ENCODE assay signal across 24 cellular contexts in the genomic region with DNA sequence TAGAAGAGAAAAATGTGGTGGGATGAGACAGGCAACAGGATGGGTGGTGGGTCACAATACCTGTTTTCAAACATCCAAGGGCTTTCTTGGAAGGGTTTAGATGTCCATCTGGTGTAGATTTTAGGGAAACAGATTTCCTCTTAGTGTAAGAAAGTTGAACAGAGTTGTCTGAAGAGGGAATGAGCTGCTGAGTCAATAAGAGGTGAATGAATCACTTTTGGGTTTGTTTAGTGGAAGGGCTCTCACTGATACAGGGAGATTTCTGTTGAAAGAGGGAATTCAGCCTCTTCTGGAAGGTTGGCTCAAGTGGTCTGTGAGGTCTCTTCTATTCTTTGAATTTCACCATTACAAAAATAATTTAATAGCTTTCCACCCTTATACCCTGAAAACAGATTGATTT.
"Had no signal": no experiment of that assay in that cellular context is flagged by ENCODE, and none has a peak within 500 bp of the region (broad histone marks: within the 10 kb centered on the region; RNA-seq: fewer than 3 reads in every experiment).

No MANE protein-coding gene starts in this region.

- H3K4me3 Mint-ChIP-seq: activated CD8-positive, alpha-beta memory T cell treated with anti-CD3 and anti-CD28 coated beads, Interleukin-2, amount 10 ng/mL, durations not matched to agents 7 days and 5 days; activated CD8-positive, alpha-beta T cell treated with anti-CD3 and anti-CD28 coated beads for 36 hours; activated naive CD4-positive, alpha-beta T cell treated with anti-CD3 and anti-CD28 coated beads, Interleukin-2, amount 10 ng/mL, durations not matched to agents 7 days and 5 days; brain; mesothelial cell of epicardium; naive thymus-derived CD8-positive, alpha-beta T cell; T-helper 1 cell treated with Interleukin-12 subunit alpha and Interleukin-12 subunit beta and Interleukin-4 antibody, amounts not matched to agents 30 μg/mL and 1 μg/mL, for 36 hours had no signal

- H3K9me3 ChIP-seq: tibial artery had no signal

- H3K27me3 Mint-ChIP-seq: progenitor cell of endocrine pancreas had no signal

- H3K36me3 ChIP-seq: esophagus muscularis mucosa, left ventricle myocardium inferior, spleen, tibial artery had no signal

- DNase-seq: activated CD4-positive, alpha-beta T cell treated with anti-CD3 and anti-CD28 coated beads for 4 hours; activated CD4-positive, CD25-positive, alpha-beta regulatory T cell; activated CD8-positive, alpha-beta memory T cell treated with anti-CD3 and anti-CD28 coated beads, Interleukin-2, amount 10 ng/mL, durations not matched to agents 7 days and 5 days; activated CD8-positive, alpha-beta T cell treated with anti-CD3 and anti-CD28 coated beads for 36 hours; activated effector memory CD4-positive, alpha-beta T cell treated with anti-CD3 and anti-CD28 coated beads, Interleukin-2, amount 50 U/mL, for 16 hours; activated naive CD4-positive, alpha-beta T cell treated with anti-CD3 and anti-CD28 coated beads, Interleukin-2, amount 10 ng/mL, durations not matched to agents 7 days and 5 days; activated T-cell treated with anti-CD3 and anti-CD28 coated beads for 4 hours; anterior cingulate cortex; central memory CD4-positive, alpha-beta T cell; effector memory CD4-positive, alpha-beta T cell; kidney; left ventricle myocardium inferior; naive thymus-derived CD8-positive, alpha-beta T cell; spleen; stimulated activated CD4-positive, alpha-beta T cell treated with anti-CD3 and anti-CD28 coated beads, Interleukin-4, amount 100 ng/mL, for 24 hours; stimulated activated naive CD8-positive, alpha-beta T cell treated with anti-CD3 and anti-CD28 coated beads, Interleukin-15, Interleukin-2, amounts not matched to agents 100 U/mL and 50 U/mL, for 24 hours; T1000; tibial artery had no signal

- FAIRE-seq: endothelial cell of umbilical vein, kidney had no signal

- H3K27ac ChIP-seq: esophagus muscularis mucosa, left ventricle myocardium inferior, spleen, tibial artery had no signal

- H3K4me3 ChIP-seq: esophagus muscularis mucosa, left ventricle myocardium inferior, spleen, tibial artery had no signal

- H3K27ac Mint-ChIP-seq: activated CD8-positive, alpha-beta memory T cell treated with anti-CD3 and anti-CD28 coated beads, Interleukin-2, amount 10 ng/mL, durations not matched to agents 7 days and 5 days; activated CD8-positive, alpha-beta T cell treated with anti-CD3 and anti-CD28 coated beads for 36 hours; activated naive CD4-positive, alpha-beta T cell treated with anti-CD3 and anti-CD28 coated beads, Interleukin-2, amount 10 ng/mL, durations not matched to agents 7 days and 5 days; mesothelial cell of epicardium; naive thymus-derived CD8-positive, alpha-beta T cell; T-helper 1 cell treated with Interleukin-12 subunit alpha and Interleukin-12 subunit beta and Interleukin-4 antibody, amounts not matched to agents 30 μg/mL and 1 μg/mL, for 36 hours had no signal

- H3K9me3 Mint-ChIP-seq: activated CD8-positive, alpha-beta T cell treated with anti-CD3 and anti-CD28 coated beads for 36 hours; activated naive CD4-positive, alpha-beta T cell treated with anti-CD3 and anti-CD28 coated beads, Interleukin-2, amount 10 ng/mL, durations not matched to agents 7 days and 5 days; naive thymus-derived CD8-positive, alpha-beta T cell; T-helper 1 cell treated with Interleukin-12 subunit alpha and Interleukin-12 subunit beta and Interleukin-4 antibody, amounts not matched to agents 30 μg/mL and 1 μg/mL, for 36 hours had no signal

- ATAC-seq: activated CD8-positive, alpha-beta memory T cell treated with anti-CD3 and anti-CD28 coated beads, Interleukin-2, amount 10 ng/mL, durations not matched to agents 7 days and 5 days; activated CD8-positive, alpha-beta T cell treated with anti-CD3 and anti-CD28 coated beads for 36 hours; naive thymus-derived CD8-positive, alpha-beta T cell; stimulated activated naive CD8-positive, alpha-beta T cell treated with anti-CD3 and anti-CD28 coated beads, Interleukin-15, Interleukin-2, amounts not matched to agents 100 U/mL and 50 U/mL, for 24 hours had no signal

- H3K4me1 Mint-ChIP-seq: activated CD8-positive, alpha-beta memory T cell treated with anti-CD3 and anti-CD28 coated beads, Interleukin-2, amount 10 ng/mL, durations not matched to agents 7 days and 5 days; activated naive CD4-positive, alpha-beta T cell treated with anti-CD3 and anti-CD28 coated beads, Interleukin-2, amount 10 ng/mL, durations not matched to agents 7 days and 5 days; naive thymus-derived CD8-positive, alpha-beta T cell had no signal

- H3K27me3 ChIP-seq: esophagus muscularis mucosa, tibial artery had no signal

- H3K36me3 Mint-ChIP-seq: activated CD8-positive, alpha-beta memory T cell treated with anti-CD3 and anti-CD28 coated beads, Interleukin-2, amount 10 ng/mL, durations not matched to agents 7 days and 5 days; activated naive CD4-positive, alpha-beta T cell treated with anti-CD3 and anti-CD28 coated beads, Interleukin-2, amount 10 ng/mL, durations not matched to agents 7 days and 5 days; brain; mesothelial cell of epicardium had no signal
